Comparison of ENCODE assay signal across 17 cellular contexts in the genomic region with DNA sequence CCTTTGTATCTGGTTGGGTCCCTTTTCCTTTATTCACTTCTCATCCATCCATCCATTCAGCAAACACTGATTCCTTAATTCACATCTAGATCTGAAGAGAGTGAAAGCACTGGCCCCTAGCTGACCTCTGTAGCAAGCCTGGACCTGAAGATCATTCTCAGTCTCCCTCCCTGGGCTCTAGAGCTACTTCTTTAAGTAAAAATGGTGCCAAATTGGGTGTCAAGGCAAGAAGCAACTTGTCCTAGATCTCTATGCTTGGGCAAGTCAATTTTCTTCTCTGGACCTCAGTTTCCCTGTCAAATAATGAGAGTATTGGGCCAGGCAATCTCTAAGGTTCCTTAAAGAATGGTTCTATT. TPM values are rescaled to one million over a fixed set of nuclear protein-coding genes. Genes with fewer than 3 reads are reported as not detected.
DNase-seq lines count a peak whose midpoint lies in the region; ATAC-seq and TF ChIP-seq lines count a peak whose summit lies in the region.
"Had no signal": no experiment of that assay in that cellular context is flagged by ENCODE, and none has a peak within 500 bp of the region (broad histone marks: within the 10 kb centered on the region; RNA-seq: fewer than 3 reads in every experiment).

No MANE protein-coding gene starts in this region.

- DNase-seq in heart left ventricle (no peak), Right ventricle myocardium inferior (ENCODE audit: missing footprints) (no peak), epithelial cell of prostate (ENCODE audit: low read depth, low spot score) (no peak), nephron progenitor cell (no peak), uterus (no peak), NCI-H1436 treated with DMSO at 0.1 percent for 48 hours (lab: John Stamatoyannopoulos, UW) (no peak), NCI-H69 (lab: John Stamatoyannopoulos, UW) (no peak)
- DNase-seq: activated CD4-positive, alpha-beta T cell treated with anti-CD3 and anti-CD28 coated beads for 36 hours; activated T-cell treated with anti-CD3 and anti-CD28 coated beads for 4 hours; CD4-positive, CD25-positive, alpha-beta regulatory T cell; occipital lobe; stimulated activated CD4-positive, alpha-beta T cell treated with anti-CD3 and anti-CD28 coated beads, Interleukin-12 subunit alpha, Interleukin-12 subunit beta, amount 100 ng/mL, for 4 hours; testis had no signal

- no peak overlapping the region for H3K4me3 ChIP-seq in heart left ventricle
- no peak overlapping the region for H3K4me3 ChIP-seq in uterus
- H3K4me3 ChIP-seq: testis had no signal

- peaks cover 19% of the 10 kb centered on the region for H3K4me1 Mint-ChIP-seq in nephron progenitor cell
- H3K4me1 Mint-ChIP-seq: activated CD4-positive, alpha-beta T cell treated with anti-CD3 and anti-CD28 coated beads for 36 hours; CD4-positive, CD25-positive, alpha-beta regulatory T cell; memory B cell had no signal

- TF ChIP-seq CTCF in heart left ventricle (IDR thresholded peaks at IDR 0.05), result no peak
- no peak for TF ChIP-seq CTCF in nephron progenitor cell (IDR thresholded peaks at IDR 0.05)
- no peak for TF ChIP-seq CTCF in uterus (IDR thresholded peaks at IDR 0.05)

- no peaks in the 10 kb centered on the region for H3K27me3 ChIP-seq in heart left ventricle
- H3K27me3 ChIP-seq in uterus, result no peaks in the 10 kb centered on the region
- H3K27me3 ChIP-seq: testis had no signal

- H3K27me3 Mint-ChIP-seq in nephron progenitor cell (ENCODE audit: low read depth, poor library complexity), result peaks cover 4% of the 10 kb centered on the region

- H3K4me3 Mint-ChIP-seq in nephron progenitor cell, result no peak overlapping the region
- H3K4me3 Mint-ChIP-seq: activated CD4-positive, alpha-beta T cell treated with anti-CD3 and anti-CD28 coated beads for 36 hours; CD4-positive, CD25-positive, alpha-beta regulatory T cell; memory B cell had no signal

- H3K4me1 ChIP-seq in heart left ventricle, result peaks cover 8 to 84% (median 68%) of the 10 kb centered on the region in 12 donors
- no peaks in the 10 kb centered on the region for H3K4me1 ChIP-seq in uterus
- H3K4me1 ChIP-seq: testis had no signal

- H3K9me3 ChIP-seq in heart left ventricle (no peaks in the 10 kb centered on the region), uterus (no peaks in the 10 kb centered on the region)
- H3K9me3 ChIP-seq: testis had no signal

- ATAC-seq in heart left ventricle (no peak), Right ventricle myocardium inferior (no peak), GM21526 (IDR thresholded peaks at IDR 0.05; ENCODE audit: low FRiP score, unreplicated experiment) (no peak)
- ATAC-seq: activated CD4-positive, alpha-beta T cell treated with anti-CD3 and anti-CD28 coated beads for 36 hours; activated naive CD4-positive, alpha-beta T cell treated with anti-CD3 and anti-CD28 coated beads, Interleukin-2, amount 50 U/mL, for 72 hours had no signal

- H3K27ac Mint-ChIP-seq in nephron progenitor cell, result peak overlapping the region; percentile 54
- H3K27ac Mint-ChIP-seq: activated CD4-positive, alpha-beta T cell treated with anti-CD3 and anti-CD28 coated beads for 36 hours; activated naive CD4-positive, alpha-beta T cell treated with anti-CD3 and anti-CD28 coated beads, Interleukin-2, amount 50 U/mL, for 72 hours; CD4-positive, CD25-positive, alpha-beta regulatory T cell; memory B cell had no signal

- H3K36me3 ChIP-seq in heart left ventricle (peaks cover 0 to 58% (median 11%) of the 10 kb centered on the region in 9 donors), uterus (no peaks in the 10 kb centered on the region)

- TF ChIP-seq POLR2A in heart left ventricle (IDR thresholded peaks at IDR 0.05), result no peak
- TF ChIP-seq POLR2A in uterus (IDR thresholded peaks at IDR 0.05), result no peak

- H3K27ac ChIP-seq in heart left ventricle (peak overlapping the region; percentile 28 to 85 (median 76)), epithelial cell of prostate (peak overlapping the region; percentile 95), uterus (peak overlapping the region; percentile 40 to 42)
- H3K27ac ChIP-seq: 22Rv1, testis had no signal

- H3K9me3 Mint-ChIP-seq in nephron progenitor cell, result no peaks in the 10 kb centered on the region
- H3K9me3 Mint-ChIP-seq: activated naive CD4-positive, alpha-beta T cell treated with anti-CD3 and anti-CD28 coated beads, Interleukin-2, amount 50 U/mL, for 72 hours; CD4-positive, CD25-positive, alpha-beta regulatory T cell; memory B cell had no signal

- intact Hi-C loops in heart left ventricle (cut with DNase I), result no loop called here
- intact Hi-C loops in Right ventricle myocardium inferior (cut with DNase I), result no loop called here
- intact Hi-C loops in uterus (cut with DNase I; ENCODE audit: low total_unique reads), result no loop called here

- peaks cover 64% of the 10 kb centered on the region for H3K36me3 Mint-ChIP-seq in nephron progenitor cell (ENCODE audit: low read depth)
- H3K36me3 Mint-ChIP-seq: activated naive CD4-positive, alpha-beta T cell treated with anti-CD3 and anti-CD28 coated beads, Interleukin-2, amount 50 U/mL, for 72 hours; CD4-positive, CD25-positive, alpha-beta regulatory T cell had no signal

RNA-seq across cellular contexts. Expression of a gene that starts 36.1 kb away (rescaled TPM):
- total RNA-seq in heart left ventricle, result 10 to 100 TPM; 13.3 to 28.2 (median 18.4) TPM
- polyA plus RNA-seq in heart left ventricle, result 10 to 100 TPM in 1 of 2 donors, 1 to 10 TPM in 1; 9.2 to 10.5 TPM
- 15.3 TPM for total RNA-seq in Right ventricle myocardium inferior
- 10 to 100 TPM in 2 of 4 donors, 1 to 10 TPM in 2; 5.4 to 94.5 (median 9.5) TPM for total RNA-seq in uterus

Comparison
In these comparisons a context has a peak if more than half of its experiments do, and no peak if none do; other contexts are left out.
1. H3K27ac ChIP-seq: peak in every context shown above with its lines; median percentile 95 in epithelial cell of prostate; 76 in heart left ventricle; 41 in uterus.